Comparison of ENCODE assay signal across 15 cellular contexts in the genomic region with DNA sequence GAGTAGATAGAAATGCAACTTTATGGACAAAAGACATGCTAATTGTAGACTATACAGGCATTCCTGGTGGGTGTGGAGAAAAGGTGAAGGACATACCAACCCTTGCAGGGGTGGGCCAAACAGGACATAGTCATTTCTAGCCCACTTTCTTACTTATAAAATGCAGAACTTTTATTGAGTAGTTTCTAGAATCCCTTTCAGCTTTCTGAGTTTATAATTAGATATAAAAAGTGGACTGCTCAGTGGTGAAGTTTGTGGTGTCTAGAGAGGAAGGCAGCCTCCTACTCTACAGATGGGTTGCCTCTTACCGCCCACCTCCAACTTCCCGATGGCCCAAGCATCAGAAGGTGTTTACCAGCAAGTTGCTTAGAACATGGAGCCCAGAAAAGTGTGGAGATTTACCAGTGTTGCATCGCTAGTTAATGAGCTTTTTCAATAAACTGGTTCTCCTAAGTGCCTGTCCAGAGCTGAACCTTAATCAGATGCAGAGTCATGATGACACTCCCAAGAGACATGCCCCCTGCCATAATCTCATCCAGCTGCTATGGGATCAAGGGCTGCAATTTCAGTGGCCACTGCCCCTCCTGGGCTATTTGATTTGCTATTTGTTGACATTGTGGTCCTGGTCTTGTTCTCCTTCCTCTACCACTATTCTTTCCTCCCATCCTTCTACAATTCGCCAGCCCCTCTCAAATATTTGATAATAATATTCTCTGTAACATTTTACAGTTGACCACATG.
DNase-seq lines count a peak whose midpoint lies in the region; ATAC-seq and TF ChIP-seq lines count a peak whose summit lies in the region.
"Had no signal": no experiment of that assay in that cellular context is flagged by ENCODE, and none has a peak within 500 bp of the region (broad histone marks: within the 10 kb centered on the region; RNA-seq: fewer than 3 reads in every experiment).

No MANE protein-coding gene starts in this region.

- DNase-seq in Right ventricle myocardium superior: no peak
- DNase-seq in left cardiac atrium: no peak
- peak; percentile 43 to 57 for DNase-seq in erythroblast (lab: John Stamatoyannopoulos, UW)
- no peak for DNase-seq in thyroid gland
- DNase-seq in stimulated activated naive CD8-positive, alpha-beta T cell treated with anti-CD3 and anti-CD28 coated beads, Interleukin-15, Interleukin-2, amounts not matched to agents 100 U/mL and 50 U/mL, for 24 hours: no peak
- no peak for DNase-seq in effector memory CD4-positive, alpha-beta T cell
- DNase-seq in NCI-H510A treated with DMSO at 0.1 percent for 48 hours (lab: John Stamatoyannopoulos, UW): no peak
- DNase-seq: CD4-positive, alpha-beta T cell; H7; HFFc6; KBM-7; MV-4-11; NCI-H1930; SIG-M5 had no signal

- no peaks in the 10 kb centered on the region for H3K79me2 ChIP-seq in Loucy (ENCODE audit: insufficient read depth, low read length)

- TF ChIP-seq CTCF in Loucy (conservative IDR thresholded peaks at IDR 0.05; ENCODE audit: low read length): no peak
- no peak for TF ChIP-seq CTCF in thyroid gland (IDR thresholded peaks at IDR 0.05)

- TF ChIP-seq POLR2A in erythroblast (IDR thresholded peaks at IDR 0.05; ENCODE audit: low read length) (no peak), thyroid gland (IDR thresholded peaks at IDR 0.05) (no peak)

- no peaks in the 10 kb centered on the region for H3K9me3 ChIP-seq in Loucy (ENCODE audit: insufficient read depth, low read depth, low read length)
- no peaks in the 10 kb centered on the region for H3K9me3 ChIP-seq in thyroid gland
- no peaks in the 10 kb centered on the region for H3K9me3 ChIP-seq in effector memory CD4-positive, alpha-beta T cell (ENCODE audit: control insufficient read depth, low read length)

- H3K27me3 ChIP-seq in Loucy (ENCODE audit: insufficient read depth, low read length, poor library complexity, severe bottlenecking): no peaks in the 10 kb centered on the region
- no peaks in the 10 kb centered on the region for H3K27me3 ChIP-seq in thyroid gland
- H3K27me3 ChIP-seq in effector memory CD4-positive, alpha-beta T cell (replicated peaks; ENCODE audit: control insufficient read depth, insufficient read depth, low read length, poor library complexity, severe bottlenecking): no peaks in the 10 kb centered on the region

- H3K36me3 ChIP-seq in Loucy (ENCODE audit: insufficient read depth, low read length) (no peaks in the 10 kb centered on the region), thyroid gland (no peaks in the 10 kb centered on the region)
- H3K36me3 ChIP-seq in effector memory CD4-positive, alpha-beta T cell (ENCODE audit: control insufficient read depth, insufficient read depth, low read length): no peaks in the 10 kb centered on the region

- peak overlapping the region; percentile 39 to 86 (median 70) for H3K27ac ChIP-seq in thyroid gland
- H3K27ac ChIP-seq in effector memory CD4-positive, alpha-beta T cell (ENCODE audit: insufficient read depth, low read length, poor library complexity, severe bottlenecking): no peak overlapping the region

- no peaks in the 10 kb centered on the region for H3F3A ChIP-seq in Loucy (ENCODE audit: low read depth)

- WGBS in thyroid gland, 2 donors: 94 to 95% methylated on average over 4 of the region's 4 CpGs

- intact Hi-C loops in Right ventricle myocardium superior (cut with DNase I): no loop called here
- intact Hi-C loops in left cardiac atrium (cut with DNase I): no loop called here
- intact Hi-C loops in thyroid gland (cut with DNase I): no loop called here

- no peaks in the 10 kb centered on the region for H3K9me2 ChIP-seq in Loucy (replicated peaks; ENCODE audit: low read depth, low read length)

- H3K4me3 ChIP-seq in Loucy (ENCODE audit: low read length, poor library complexity, severe bottlenecking): no peak overlapping the region
- no peak overlapping the region for H3K4me3 ChIP-seq in thyroid gland (replicated peaks in 1 of 3)
- H3K4me3 ChIP-seq in effector memory CD4-positive, alpha-beta T cell (ENCODE audit: insufficient read depth, low read depth, low read length, poor library complexity, severe bottlenecking): no peak overlapping the region

- ATAC-seq in Right ventricle myocardium superior (ENCODE audit: poor library complexity) (peak; percentile 1), left cardiac atrium (no peak)
- no peak for ATAC-seq in stimulated activated naive CD8-positive, alpha-beta T cell treated with anti-CD3 and anti-CD28 coated beads, Interleukin-15, Interleukin-2, amounts not matched to agents 100 U/mL and 50 U/mL, for 24 hours

- H4K20me1 ChIP-seq in Loucy (ENCODE audit: insufficient read depth, low read length, poor library complexity, severe bottlenecking): no peaks in the 10 kb centered on the region

- H3K9ac ChIP-seq in Loucy (ENCODE audit: low read depth, low read length, poor library complexity, severe bottlenecking): no peak overlapping the region

- 0 out of 2 replicates have a peak overlapping the region, but pooled peaks have one; percentile 24 for H2AFZ ChIP-seq in Loucy (ENCODE audit: low read length)

- H3K4me1 ChIP-seq in Loucy (ENCODE audit: insufficient read depth, low read length, poor library complexity, severe bottlenecking) (peaks cover 11% of the 10 kb centered on the region), thyroid gland (peaks cover 34 to 47% of the 10 kb centered on the region in 2 donors)
- H3K4me1 ChIP-seq in effector memory CD4-positive, alpha-beta T cell (ENCODE audit: control insufficient read depth, insufficient read depth, low read length, poor library complexity, severe bottlenecking): no peaks in the 10 kb centered on the region

- H3K4me2 ChIP-seq in Loucy (ENCODE audit: low read depth, low read length, poor library complexity, severe bottlenecking): no peak overlapping the region

Comparison
In these comparisons a context has a peak if more than half of its experiments do, and no peak if none do; other contexts are left out.
1. DNase-seq: peak in erythroblast (2 of 2); none in Right ventricle myocardium superior (single experiment), left cardiac atrium (single experiment), thyroid gland (0 of 2), stimulated activated naive CD8-positive, alpha-beta T cell treated with anti-CD3 and anti-CD28 coated beads, Interleukin-15, Interleukin-2, amounts not matched to agents 100 U/mL and 50 U/mL, for 24 hours (single experiment), effector memory CD4-positive, alpha-beta T cell (0 of 3) and NCI-H510A treated with DMSO at 0.1 percent for 48 hours (single experiment).